In genomic region chr9:121192518-121192917, GRCh38 we compare ENCODE assay signal across 1 cellular context.
TF ChIP-seq lines count a peak whose summit lies in the region.

No MANE protein-coding gene starts in this region.

TF ChIP-seq in GM12878, 131 proteins besides CTCF, POLR2A, EP300 and RAD21:
- TF ChIP-seq PAX8 (IDR thresholded peaks at IDR 0.05) (no peak), TCF3 (IDR thresholded peaks at IDR 0.05; ENCODE audit: borderline replicate concordance, insufficient read depth, low read depth, low read length) (no peak), FOXK2 (IDR thresholded peaks at IDR 0.05) (no peak), SUZ12 (IDR thresholded peaks at IDR 0.05; ENCODE audit: unreplicated experiment) (no peak), POU2F2 (IDR thresholded peaks at IDR 0.05; ENCODE audit: borderline replicate concordance, low read depth, low read length) (no peak), SMC3 (IDR thresholded peaks at IDR 0.05; ENCODE audit: borderline replicate concordance, low read length) (no peak), ZBTB40 (IDR thresholded peaks at IDR 0.05; ENCODE audit: borderline replicate concordance) (no peak)
